Comparison of ENCODE assay signal across 33 cellular contexts in the genomic region with DNA sequence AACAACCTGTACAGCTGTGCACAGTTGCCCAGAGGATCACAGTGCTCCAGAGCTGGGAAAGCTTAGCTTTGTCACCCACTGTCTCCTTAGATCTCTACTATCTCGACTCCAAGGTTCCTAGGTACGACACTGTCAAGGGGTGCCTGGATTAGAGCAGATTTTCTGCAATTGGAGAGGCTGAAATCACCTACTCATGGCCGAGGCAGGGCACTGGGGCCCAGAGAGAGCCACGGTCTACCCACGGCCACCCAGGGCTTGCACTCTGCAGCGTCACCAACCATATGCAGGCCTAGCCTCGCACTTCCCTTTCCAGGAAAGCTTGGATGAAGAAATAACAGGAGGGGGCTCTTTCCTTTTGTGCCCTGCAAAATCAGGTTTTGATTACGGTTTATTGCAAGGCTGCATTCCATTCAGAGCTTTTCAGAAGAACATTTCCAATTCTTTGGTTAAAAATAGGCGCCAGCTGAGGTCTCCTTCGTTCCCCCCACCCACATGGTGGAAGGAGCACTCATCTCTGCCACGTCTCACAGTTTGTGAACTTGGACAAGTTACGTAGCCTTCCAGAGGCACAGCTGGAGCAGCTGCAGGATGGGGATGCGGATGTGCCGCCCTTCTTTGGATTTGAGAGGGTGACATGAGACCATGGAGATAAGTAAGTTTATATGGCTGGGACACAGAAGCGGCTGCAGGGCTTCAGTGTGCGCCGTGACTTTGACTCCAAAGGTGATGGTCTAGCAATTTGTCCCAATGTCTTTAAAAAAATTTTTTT.
"Had no signal": no experiment of that assay in that cellular context is flagged by ENCODE, and none has a peak within 500 bp of the region (broad histone marks: within the 10 kb centered on the region; RNA-seq: fewer than 3 reads in every experiment).

No MANE protein-coding gene starts in this region.

- H3K27ac ChIP-seq: adrenal gland, body of pancreas, breast epithelium, KMS-11, SJCRH30, SK-N-MC had no signal

- DNase-seq: activated CD4-positive, alpha-beta T cell treated with anti-CD3 and anti-CD28 coated beads for 36 hours; activated CD4-positive, alpha-beta T cell treated with anti-CD3 and anti-CD28 coated beads, Interleukin-2, amount 10 ng/mL, durations not matched to agents 7 days and 5 days; activated CD4-positive, alpha-beta T cell treated with anti-CD3 and anti-CD28 coated beads, Interleukin-2, amount 50 U/mL, for 48 hours; activated CD8-positive, alpha-beta T cell treated with anti-CD3 and anti-CD28 coated beads, Interleukin-2, amount 10 ng/mL, durations not matched to agents 7 days and 5 days; activated gamma-delta T cell; activated naive CD4-positive, alpha-beta T cell treated with Interleukin-2 at 50 U/mL for 16 hours; activated naive CD8-positive, alpha-beta T cell treated with anti-CD3 and anti-CD28 coated beads, Interleukin-2, amount 10 ng/mL, durations not matched to agents 7 days and 5 days; activated T-cell treated with anti-CD3 and anti-CD28 coated beads, Interleukin-2, amount 50 U/mL, for 24 hours; adrenal gland; body of pancreas; MM.1S; MV-4-11; NCI-H1092; NCI-H1417 treated with DMSO at 0.1 percent for 48 hours; NCI-H187 treated with DMSO at 0.1 percent for 48 hours; NCI-H2081; NCI-H2171 treated with DMSO at 0.1 percent for 48 hours; NCI-H2227 treated with DMSO at 0.1 percent for 48 hours; NCI-H446 treated with DMSO at 0.1 percent for 48 hours; NCI-H524; NCI-H69; NCI-H82; SHP77; T1000 had no signal

- H3K9me3 ChIP-seq: adrenal gland, body of pancreas, breast epithelium had no signal

- H3K4me1 ChIP-seq: adrenal gland, body of pancreas, breast epithelium had no signal

- H3K4me2 ChIP-seq: KMS-11 had no signal

- H3K4me3 ChIP-seq: adrenal gland, body of pancreas, breast epithelium, SJCRH30, SK-N-MC had no signal

- H3K36me3 ChIP-seq: adrenal gland, breast epithelium, SJCRH30 had no signal

- FAIRE-seq: astrocyte, TTC549 had no signal

- ATAC-seq: activated CD4-positive, alpha-beta T cell treated with anti-CD3 and anti-CD28 coated beads for 36 hours; activated CD4-positive, CD25-positive, alpha-beta regulatory T cell treated with anti-CD3 and anti-CD28 coated beads, Interleukin-2, amount 50 U/mL, for 24 hours; activated CD8-positive, alpha-beta T cell treated with anti-CD3 and anti-CD28 coated beads, Interleukin-2, amount 10 ng/mL, durations not matched to agents 7 days and 5 days; body of pancreas; Panc1; WTC11 had no signal

- H3K27me3 ChIP-seq: adrenal gland, body of pancreas, breast epithelium, SJCRH30 had no signal

- H3K9ac ChIP-seq: KMS-11 had no signal
